In genomic region chr6:39218868-39219567, GRCh38 we compare ENCODE assay signal across 13 cellular contexts. TPM values are rescaled to one million over a fixed set of nuclear protein-coding genes. Genes with fewer than 3 reads are reported as not detected.
DNase-seq lines count a peak whose midpoint lies in the region; ATAC-seq, FAIRE-seq and TF ChIP-seq lines count a peak whose summit lies in the region.
"Had no signal": no experiment of that assay in that cellular context is flagged by ENCODE, and none has a peak within 500 bp of the region (broad histone marks: within the 10 kb centered on the region; RNA-seq: fewer than 3 reads in every experiment).

No MANE protein-coding gene starts in this region.

- intact Hi-C loops in transverse colon (cut with DNase I; ENCODE audit: low total_unique reads), result no loop called here

- H3K4me3 Mint-ChIP-seq in GM23338, result no peak overlapping the region

- H3K79me2 ChIP-seq in GM23338 (replicated peaks; ENCODE audit: insufficient read depth), result peaks cover 99% of the 10 kb centered on the region

- in situ Hi-C loops in transverse colon (cut with MboI; ENCODE audit: low pct_ligation_motif_present in 1 of 4, low pct_unique_long_range_greater_than_20kb in 1 of 4, low sequenced_read_pairs in 3 of 4), result no loop called here

- H3F3A ChIP-seq in GM23338 (replicated peaks; ENCODE audit: low read depth), result no peaks in the 10 kb centered on the region

- no peak for DNase-seq in activated naive CD4-positive, alpha-beta T cell treated with anti-CD3 and anti-CD28 coated beads, Interleukin-2, amount 50 U/mL, for 72 hours (ENCODE audit: low spot score in 2 of 2)
- no peak for DNase-seq in activated naive CD4-positive, alpha-beta T cell treated with anti-CD3 and anti-CD28 coated beads, Interleukin-2, amount 50 U/mL, for 16 hours
- DNase-seq in NOMO-1 (lab: John Stamatoyannopoulos, UW; ENCODE audit: unreplicated experiment in 2 of 2) (peak; percentile 62 to 82), bronchial epithelial cell (ENCODE audit: low read depth) (peak; percentile 14), transverse colon (no peak), GM23338 (ENCODE audit: low spot score) (no peak)
- DNase-seq: activated T-cell treated with anti-CD3 and anti-CD28 coated beads for 4 hours, cerebellar nuclear complex, mammary epithelial cell, uterus had no signal

- 48 to 56% methylated on average over 4 to 5 of the region's 5 CpGs for WGBS in transverse colon (ENCODE audit: low coverage in 1 of 2), 2 donors

- H3K27ac ChIP-seq in transverse colon, result peak overlapping the region; percentile 59 to 74 (median 65)
- no peak overlapping the region for H3K27ac ChIP-seq in GM23338 (ENCODE audit: low read depth)
- H3K27ac ChIP-seq: uterus had no signal

- H3K9me3 Mint-ChIP-seq in activated naive CD4-positive, alpha-beta T cell treated with anti-CD3 and anti-CD28 coated beads, Interleukin-2, amount 50 U/mL, for 72 hours, result peaks cover 0 to 5% of the 10 kb centered on the region in 2 donors
- no peaks in the 10 kb centered on the region for H3K9me3 Mint-ChIP-seq in GM23338

- H3K9me3 ChIP-seq in transverse colon, result no peaks in the 10 kb centered on the region
- H3K9me3 ChIP-seq: uterus had no signal

- peaks cover 9 to 24% of the 10 kb centered on the region in 2 donors for H3K36me3 Mint-ChIP-seq in activated naive CD4-positive, alpha-beta T cell treated with anti-CD3 and anti-CD28 coated beads, Interleukin-2, amount 50 U/mL, for 72 hours
- peaks cover 49% of the 10 kb centered on the region for H3K36me3 Mint-ChIP-seq in GM23338 (ENCODE audit: low read depth)

- no peaks in the 10 kb centered on the region for H3K27me3 ChIP-seq in bronchial epithelial cell (ENCODE audit: control insufficient read depth, insufficient read depth, low read length)
- no peaks in the 10 kb centered on the region for H3K27me3 ChIP-seq in transverse colon
- no peaks in the 10 kb centered on the region for H3K27me3 ChIP-seq in GM23338 (ENCODE audit: insufficient read depth)
- H3K27me3 ChIP-seq: uterus had no signal

- H3K4me3 ChIP-seq in bronchial epithelial cell (ENCODE audit: low read depth, low read length) (no peak overlapping the region), transverse colon (no peak overlapping the region), GM23338 (no peak overlapping the region)
- H3K4me3 ChIP-seq: uterus had no signal

- peaks cover 13% of the 10 kb centered on the region for H3K27me3 Mint-ChIP-seq in GM23338 (ENCODE audit: insufficient read depth, low read depth, poor library complexity)

- peak overlapping the region; percentile 46 to 84 for H3K27ac Mint-ChIP-seq in activated naive CD4-positive, alpha-beta T cell treated with anti-CD3 and anti-CD28 coated beads, Interleukin-2, amount 50 U/mL, for 72 hours
- no peak overlapping the region for H3K27ac Mint-ChIP-seq in GM23338

- no peaks in the 10 kb centered on the region for H3K9me2 ChIP-seq in GM23338 (ENCODE audit: insufficient read depth)

- ATAC-seq in activated naive CD4-positive, alpha-beta T cell treated with anti-CD3 and anti-CD28 coated beads, Interleukin-2, amount 50 U/mL, for 72 hours, result no peak
- ATAC-seq in HG02870 (IDR thresholded peaks at IDR 0.05; ENCODE audit: unreplicated experiment), result no peak
- no peak for ATAC-seq in GM23338
- ATAC-seq in HG02981 (IDR thresholded peaks at IDR 0.05; ENCODE audit: unreplicated experiment), result no peak

- H3K36me3 ChIP-seq in bronchial epithelial cell (ENCODE audit: control insufficient read depth, insufficient read depth, low read length) (no peaks in the 10 kb centered on the region), transverse colon (no peaks in the 10 kb centered on the region), GM23338 (ENCODE audit: insufficient read depth) (peaks cover 6% of the 10 kb centered on the region; the same call in 1 of the 2 replicates)
- H3K36me3 ChIP-seq: uterus had no signal

- no peak for TF ChIP-seq EP300 in transverse colon (IDR thresholded peaks at IDR 0.05; ENCODE audit: low read depth)

- no peak overlapping the region for H3K4me2 ChIP-seq in GM23338

- peaks cover 6 to 85% (median 45%) of the 10 kb centered on the region in 4 donors for H3K4me1 ChIP-seq in transverse colon
- peaks cover 71% of the 10 kb centered on the region for H3K4me1 ChIP-seq in GM23338 (ENCODE audit: insufficient read depth)
- H3K4me1 ChIP-seq: uterus had no signal

- no peak for TF ChIP-seq CTCF in bronchial epithelial cell (IDR thresholded peaks at IDR 0.05; ENCODE audit: insufficient read depth, low read length, severe bottlenecking)
- TF ChIP-seq CTCF in transverse colon (IDR thresholded peaks at IDR 0.05), result no peak
- TF ChIP-seq CTCF in GM23338 (conservative IDR thresholded peaks at IDR 0.05; ENCODE audit: low read depth in 2 of 2), result peak in 1 of 2 experiments; percentile 32; a peak in 2 of 4 replicates

- H3K4me1 Mint-ChIP-seq in GM23338, result peaks cover 76% of the 10 kb centered on the region

- H4K20me1 ChIP-seq in GM23338 (replicated peaks; ENCODE audit: insufficient read depth), result peaks cover 58% of the 10 kb centered on the region

- no peak for TF ChIP-seq POLR2A in transverse colon (IDR thresholded peaks at IDR 0.05)

- FAIRE-seq in bronchial epithelial cell (lab: Jason Lieb, UNC), result no peak

- H2AFZ ChIP-seq in GM23338, result no peak overlapping the region

TF ChIP-seq in GM23338, 12 proteins besides CTCF, POLR2A, EP300 and RAD21 (continues in another document):
- TF ChIP-seq JUNB (IDR thresholded peaks at IDR 0.05; ENCODE audit: unreplicated experiment) (no peak), ETS1 (IDR thresholded peaks at IDR 0.05) (no peak), NANOG (IDR thresholded peaks at IDR 0.05; ENCODE audit: borderline replicate concordance) (no peak), ZNF331 (CRISPR knock-in tag; IDR thresholded peaks at IDR 0.05; ENCODE audit: low read depth) (no peak)

RNA-seq across cellular contexts. Expression of gene KCNK5, which starts 10.3 kb away (rescaled TPM):
- total RNA-seq in activated naive CD4-positive, alpha-beta T cell treated with anti-CD3 and anti-CD28 coated beads, Interleukin-2, amount 50 U/mL, for 72 hours, result 10 to 100 TPM in 1 of 2 donors, 1 to 10 TPM in 1; 8.8 to 15.8 TPM
- total RNA-seq in bronchial epithelial cell (0.26 TPM in 2 replicates), transverse colon (10 to 100 TPM in 3 of 4 donors, 1 to 10 TPM in 1; 9.6 to 86.0 (median 64.5) TPM)
- total RNA-seq in GM23338 (2014; rRNA removed; shearing (Covaris generic)), result 54.8 and 57.4 TPM in 2 replicates
- 9.5 and 9.7 TPM in 2 replicates for polyA plus RNA-seq in GM23338 (2016; fragmentation: Nextera tagmentation; extraction: Ambion mirVana)
- total RNA-seq: fibroblast of villous mesenchyme had no signal

Comparison
In these comparisons a context has a peak if more than half of its experiments do, and no peak if none do; other contexts are left out.
1. DNase-seq: peak in NOMO-1 (2 of 2) and bronchial epithelial cell (single experiment); none in activated naive CD4-positive, alpha-beta T cell treated with anti-CD3 and anti-CD28 coated beads, Interleukin-2, amount 50 U/mL, for 72 hours (0 of 2), activated naive CD4-positive, alpha-beta T cell treated with anti-CD3 and anti-CD28 coated beads, Interleukin-2, amount 50 U/mL, for 16 hours (single experiment), transverse colon (single experiment) and GM23338 (single experiment).